ENCODE assay signal across 17 cellular contexts in genomic region chr20:49956689-49957443, GRCh38. TPM values are rescaled to one million over a fixed set of nuclear protein-coding genes. Genes with fewer than 3 reads are reported as not detected.
DNase-seq lines count a peak whose midpoint lies in the region; ATAC-seq, FAIRE-seq and TF ChIP-seq lines count a peak whose summit lies in the region.
"Had no signal": no experiment of that assay in that cellular context is flagged by ENCODE, and none has a peak within 500 bp of the region (broad histone marks: within the 10 kb centered on the region; RNA-seq: fewer than 3 reads in every experiment).

No MANE protein-coding gene starts in this region.

- POLR2A ChIA-PET in K562 (lab: Yijun Ruan, JAX) (interaction anchor here (0.7 to 1.2 kb wide), 2 partner anchors 12 to 14 kb away, joined by 4 to 5 read pairs; no protein-coding TSS in a partner anchor), GM10248 (lab: Yijun Ruan, JAX) (no interaction called here)

- no peak overlapping the region for H3K4me3 ChIP-seq in K562
- no peak overlapping the region for H3K4me3 ChIP-seq in esophagus muscularis mucosa
- H3K4me3 ChIP-seq: prostate gland, stomach had no signal

- TF ChIP-seq POLR2A in K562 (conservative IDR thresholded peaks at IDR 0.05): no peak
- no peak for TF ChIP-seq POLR2A in esophagus muscularis mucosa (IDR thresholded peaks at IDR 0.05; ENCODE audit: low read depth)

- no peaks in the 10 kb centered on the region for H3K79me2 ChIP-seq in K562 (ENCODE audit: control insufficient read depth, insufficient read depth, low read length)

- no peaks in the 10 kb centered on the region for H3K9me1 ChIP-seq in K562 (ENCODE audit: control insufficient read depth, insufficient read depth, low read length)

- no peaks in the 10 kb centered on the region for H3K9me3 ChIP-seq in K562 (replicated peaks; ENCODE audit: control insufficient read depth, insufficient read depth, low read depth, low read length)
- H3K9me3 ChIP-seq in esophagus muscularis mucosa: no peaks in the 10 kb centered on the region
- H3K9me3 ChIP-seq: prostate gland, stomach had no signal

- intact Hi-C loops in K562 (cut with micrococcal nuclease): no loop called here
- intact Hi-C loops in esophagus muscularis mucosa (cut with DNase I): no loop called here

- DNase-seq in CD1c-positive myeloid dendritic cell (ENCODE audit: extremely low spot score): peak; percentile 13
- peak; percentile 96 for DNase-seq in MV-4-11 (lab: John Stamatoyannopoulos, UW)
- DNase-seq in K562 (ENCODE audit: extremely low read depth in 1 of 4, low spot score in 3 of 4): peak in 1 of 4 experiments; percentile 3
- peak; percentile 76 for DNase-seq in midbrain (lab: John Stamatoyannopoulos, UW)
- no peak for DNase-seq in GM10248 (ENCODE audit: extremely low spot score)
- no peak for DNase-seq in activated CD4-positive, alpha-beta T cell treated with anti-CD3 and anti-CD28 coated beads, Interleukin-2, amount 50 U/mL, for 4 hours
- no peak for DNase-seq in esophagus muscularis mucosa (ENCODE audit: extremely low spot score)
- DNase-seq: activated CD4-positive, alpha-beta memory T cell treated with anti-CD3 and anti-CD28 coated beads, Interleukin-2, amount 10 ng/mL, durations not matched to agents 7 days and 5 days; CD4-positive, alpha-beta T cell; GOT3; NCI-H2171; stimulated activated CD4-positive, alpha-beta T cell treated with anti-CD3 and anti-CD28 coated beads, Interleukin-4, amount 100 ng/mL, for 1 hour; stomach had no signal

- no TSS peak for BruUV-seq in K562 (replicated peaks; lab: Mats Ljungman, UMichigan)

- no peak overlapping the region for H3K9ac ChIP-seq in K562 (ENCODE audit: insufficient read depth in 1 of 2, low read depth in 2 of 2, low read length in 2 of 2)

- no peak overlapping the region for H2AFZ ChIP-seq in K562 (ENCODE audit: low read depth, low read length)

- in situ Hi-C loops in K562 (cut with MboI): no loop called here

- CTCF ChIA-PET in K562 (lab: Yijun Ruan, JAX; ENCODE audit: low intra/inter-chr PET ratio) (no interaction called here), GM10248 (lab: Yijun Ruan, JAX) (interaction anchor here (0.7 to 3.8 kb wide), 5 partner anchors 9 to 128 kb away, joined by 3 to 17 read pairs (median 5); no protein-coding TSS in a partner anchor)

- TF ChIP-seq CTCF in K562 (IDR thresholded peaks at IDR 0.05 in 2 of 3, conservative IDR thresholded peaks at IDR 0.05 in 1 of 3; ENCODE audit: insufficient read depth in 2 of 3, low read depth in 1 of 3, low read length in 3 of 3): no peak
- no peak for TF ChIP-seq CTCF in GM10248 (IDR thresholded peaks at IDR 0.05; ENCODE audit: control extremely low read depth, extremely low read depth, low read depth, missing control alignments)
- TF ChIP-seq CTCF in esophagus muscularis mucosa (IDR thresholded peaks at IDR 0.05): no peak

- TF ChIP-seq EP300 in K562 (IDR thresholded peaks at IDR 0.05; ENCODE audit: low read length) (no peak), esophagus muscularis mucosa (IDR thresholded peaks at IDR 0.05) (no peak)

- WGBS in K562 (ENCODE audit: insufficient coverage, low coverage, missing lambda C conversion rate): 89% methylated on average over 17 of the region's 22 CpGs
- 95% methylated on average over 17 of the region's 22 CpGs for WGBS in esophagus muscularis mucosa

- no peak overlapping the region for H3K4me2 ChIP-seq in K562 (ENCODE audit: insufficient read depth, low read length)

- H3K36me3 ChIP-seq in K562 (ENCODE audit: control insufficient read depth, insufficient read depth, low read length) (peaks cover 54% of the 10 kb centered on the region; the same call in 2 of the 3 replicates), esophagus muscularis mucosa (peaks cover 48 to 80% (median 64%) of the 10 kb centered on the region in 4 donors)

- no peak for TF ChIP-seq RAD21 in K562 (CRISPR knock-in tag; conservative IDR thresholded peaks at IDR 0.05 in 1 of 2, IDR thresholded peaks at IDR 0.05 in 1 of 2)

- H3K4me1 ChIP-seq in K562 (replicated peaks in 1 of 2; ENCODE audit: control insufficient read depth in 2 of 2, insufficient read depth in 2 of 2, low read length in 2 of 2) (no peaks in the 10 kb centered on the region), esophagus muscularis mucosa (peaks cover 0 to 4% (median 0%) of the 10 kb centered on the region in 4 donors)
- H3K4me1 ChIP-seq: prostate gland, stomach had no signal

- FAIRE-seq in K562 (lab: Jason Lieb, UNC): no peak

- no peaks in the 10 kb centered on the region; the same call in 1 of the 2 replicates for H4K20me1 ChIP-seq in K562 (replicated peaks; ENCODE audit: control insufficient read depth, insufficient read depth, low read length)

- H3K27ac ChIP-seq in K562 (ENCODE audit: extremely low read depth, low read depth, low read length) (no peak overlapping the region), esophagus muscularis mucosa (replicated peaks in 1 of 4) (no peak overlapping the region)
- H3K27ac ChIP-seq: prostate gland, stomach had no signal

- no peak for ATAC-seq in K562
- ATAC-seq in GM21723 (IDR thresholded peaks at IDR 0.05; ENCODE audit: unreplicated experiment): no peak
- ATAC-seq: activated naive CD4-positive, alpha-beta T cell treated with anti-CD3 and anti-CD28 coated beads, Interleukin-2, amount 50 U/mL, for 72 hours; PC-3 had no signal

- H3K27me3 ChIP-seq in K562 (ENCODE audit: control insufficient read depth in 2 of 2, insufficient read depth in 2 of 2, low read length in 2 of 2) (no peaks in the 10 kb centered on the region), esophagus muscularis mucosa (no peaks in the 10 kb centered on the region)
- H3K27me3 ChIP-seq: stomach had no signal

TF ChIP-seq in K562, 482 proteins besides CTCF, POLR2A, EP300 and RAD21 (continues in another document):
- TF ChIP-seq CTBP1 (IDR thresholded peaks at IDR 0.05; ENCODE audit: borderline replicate concordance): 0 out of 2 replicates have a peak, but pooled peaks have one; percentile 24

RNA-seq across cellular contexts. Expression of gene RNF114, which starts 20.7 kb away (rescaled TPM):
- total RNA-seq in K562 (2011; cell fraction: chromatin; rRNA removed; ENCODE audit: low replicate concordance): 128 TPM in 2 replicates
- 83.2 and 92.9 TPM in 2 replicates for total RNA-seq in K562 (2011; cell fraction: nucleolus; rRNA removed)
- total RNA-seq in K562 (2011; cell fraction: nucleoplasm; rRNA removed): 138 and 187 TPM in 2 replicates
- total RNA-seq in K562 (2014; rRNA removed) (53.5 and 82.2 TPM in 2 replicates), K562 (2014; rRNA removed; fragmentation: Illumina TruSeq; extraction: Trizol) (62.6 and 66.5 TPM in 2 replicates), K562 (2015; rRNA removed; fragmentation: Illumina TruSeq; extraction: Trizol) (54.5 and 57.2 TPM in 2 replicates), K562 (2021) (89.1 and 90.3 TPM in 2 replicates), esophagus muscularis mucosa (100 to 1,000 TPM in 1 of 4 donors, 10 to 100 TPM in 3; 65.2 to 142 (median 78.1) TPM)
- polyA plus RNA-seq in K562 (2011; rRNA removed) (102 and 111 TPM in 2 replicates), K562 (2014; fragmentation: Illumina TruSeq; extraction: Trizol) (75.8 and 81.2 TPM in 2 replicates), K562 (2014; fragmentation: Nextera tagmentation; extraction: Ambion mirVana) (10 to 100 TPM; 38.6 to 64.5 TPM), K562 (2014; rRNA removed) (55.9 and 76.9 TPM in 2 replicates)
- 130 and 133 TPM in 2 replicates for polyA plus RNA-seq in K562 (2011; cell fraction: cytosol; rRNA removed)
- 116 and 131 TPM in 2 replicates for polyA plus RNA-seq in K562 (2011; cell fraction: nucleus; rRNA removed)
- polyA plus RNA-seq in K562 (2012): 78.1 and 81.2 TPM in 2 replicates
- polyA minus RNA-seq in K562 (2011; rRNA and poly(A)+ RNA removed): 63.1 and 64.7 TPM in 2 replicates
- polyA minus RNA-seq in K562 (2011; cell fraction: cytosol; rRNA and poly(A)+ RNA removed): 44.9 and 69.4 TPM in 2 replicates
- 42.4 and 53.6 TPM in 2 replicates for polyA minus RNA-seq in K562 (2011; cell fraction: nucleus; rRNA and poly(A)+ RNA removed)

RNA-seq across cellular contexts. Expression of gene SNAI1, which starts 25.9 kb away (rescaled TPM):
- 4.4 and 12.8 TPM in 2 replicates for total RNA-seq in K562 (2011; cell fraction: chromatin; rRNA removed; ENCODE audit: low replicate concordance)
- 12.4 and 15.3 TPM in 2 replicates for total RNA-seq in K562 (2011; cell fraction: nucleolus; rRNA removed)
- 9.8 and 10.2 TPM in 2 replicates for total RNA-seq in K562 (2011; cell fraction: nucleoplasm; rRNA removed)
- 1.7 and 7.3 TPM in 2 replicates for total RNA-seq in K562 (2014; rRNA removed)
- 1.1 and 2.0 TPM in 2 replicates for total RNA-seq in K562 (2014; rRNA removed; fragmentation: Illumina TruSeq; extraction: Trizol)
- total RNA-seq in K562 (2015; rRNA removed; fragmentation: Illumina TruSeq; extraction: Trizol): 2.4 TPM in 2 replicates
- 10.7 and 13.4 TPM in 2 replicates for total RNA-seq in K562 (2021)
- polyA plus RNA-seq in K562 (2011; rRNA removed): 1.6 and 7.1 TPM in 2 replicates
- polyA plus RNA-seq in K562 (2011; cell fraction: cytosol; rRNA removed): 2.3 and 3.2 TPM in 2 replicates
- 10.9 and 15.0 TPM in 2 replicates for polyA plus RNA-seq in K562 (2011; cell fraction: nucleus; rRNA removed)
- 9.7 and 21.7 TPM in 2 replicates for polyA plus RNA-seq in K562 (2012)
- 11.6 and 12.3 TPM in 2 replicates for polyA plus RNA-seq in K562 (2014; fragmentation: Illumina TruSeq; extraction: Trizol)
- under 1 TPM; 0.32 to 0.80 TPM for polyA plus RNA-seq in K562 (2014; fragmentation: Nextera tagmentation; extraction: Ambion mirVana)
- polyA plus RNA-seq in K562 (2014; rRNA removed): 3.1 and 6.4 TPM in 2 replicates
- 1.2 and 1.4 TPM in 2 replicates for polyA minus RNA-seq in K562 (2011; rRNA and poly(A)+ RNA removed)
- polyA minus RNA-seq in K562 (2011; cell fraction: cytosol; rRNA and poly(A)+ RNA removed): 3.7 and 4.9 TPM in 2 replicates
- 6.7 and 14.1 TPM in 2 replicates for polyA minus RNA-seq in K562 (2011; cell fraction: nucleus; rRNA and poly(A)+ RNA removed)
- 1 to 10 TPM in 3 of 4 donors, under 1 TPM in 1; 0.83 to 5.3 (median 3.0) TPM for total RNA-seq in esophagus muscularis mucosa

RNA-seq across cellular contexts. Expression of gene SPATA2, which starts 41.5 kb away (rescaled TPM):
- total RNA-seq in K562 (2011; cell fraction: chromatin; rRNA removed; ENCODE audit: low replicate concordance): 8.9 and 19.4 TPM in 2 replicates
- total RNA-seq in K562 (2011; cell fraction: nucleolus; rRNA removed): 11.3 and 13.7 TPM in 2 replicates
- total RNA-seq in K562 (2011; cell fraction: nucleoplasm; rRNA removed): 8.9 and 10.6 TPM in 2 replicates
- total RNA-seq in K562 (2014; rRNA removed) (2.6 and 2.7 TPM in 2 replicates), K562 (2014; rRNA removed; fragmentation: Illumina TruSeq; extraction: Trizol) (2.2 and 2.5 TPM in 2 replicates), K562 (2015; rRNA removed; fragmentation: Illumina TruSeq; extraction: Trizol) (2.6 and 2.7 TPM in 2 replicates), K562 (2021) (8.0 and 8.2 TPM in 2 replicates), esophagus muscularis mucosa (1 to 10 TPM; 4.0 to 6.7 (median 5.5) TPM)
- polyA plus RNA-seq in K562 (2011; rRNA removed) (3.8 and 7.3 TPM in 2 replicates), K562 (2014; fragmentation: Illumina TruSeq; extraction: Trizol) (5.0 and 6.7 TPM in 2 replicates), K562 (2014; fragmentation: Nextera tagmentation; extraction: Ambion mirVana) (under 1 TPM; 0.46 to 0.59 TPM), K562 (2014; rRNA removed) (3.2 and 4.0 TPM in 2 replicates)
- 5.4 and 6.6 TPM in 2 replicates for polyA plus RNA-seq in K562 (2011; cell fraction: cytosol; rRNA removed)
- polyA plus RNA-seq in K562 (2011; cell fraction: nucleus; rRNA removed): 6.0 and 6.9 TPM in 2 replicates
- polyA plus RNA-seq in K562 (2012): 4.3 and 4.6 TPM in 2 replicates
- 3.8 and 4.3 TPM in 2 replicates for polyA minus RNA-seq in K562 (2011; rRNA and poly(A)+ RNA removed)
- 3.8 and 4.3 TPM in 2 replicates for polyA minus RNA-seq in K562 (2011; cell fraction: cytosol; rRNA and poly(A)+ RNA removed)
- polyA minus RNA-seq in K562 (2011; cell fraction: nucleus; rRNA and poly(A)+ RNA removed): 3.0 and 3.8 TPM in 2 replicates

Comparison
In these comparisons a context has a peak if more than half of its experiments do, and no peak if none do; other contexts are left out.
1. DNase-seq: peak in CD1c-positive myeloid dendritic cell (single experiment), MV-4-11 (single experiment) and midbrain (single experiment); none in GM10248 (single experiment), activated CD4-positive, alpha-beta T cell treated with anti-CD3 and anti-CD28 coated beads, Interleukin-2, amount 50 U/mL, for 4 hours (0 of 2) and esophagus muscularis mucosa (single experiment).